In the genomic region with DNA sequence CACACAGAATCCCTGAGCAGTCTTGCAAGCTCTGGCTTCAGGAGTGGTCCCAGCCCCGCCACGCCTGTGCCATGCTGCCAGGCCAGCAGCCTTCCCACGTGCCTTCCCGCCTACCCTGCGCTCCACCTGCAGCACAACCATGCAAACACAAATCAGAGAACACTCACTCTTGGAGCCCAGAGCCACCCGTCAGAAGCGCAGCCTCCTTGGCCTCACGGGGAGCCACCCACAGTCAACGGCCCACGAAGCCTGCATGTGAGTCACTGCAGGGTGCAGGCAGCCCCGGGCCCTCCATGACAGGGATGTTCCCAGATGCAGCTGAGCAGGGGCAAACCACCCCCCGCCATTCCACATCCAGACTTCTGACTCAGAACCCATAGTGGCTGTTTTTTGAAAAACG, we compare ENCODE assay signal across 20 cellular contexts.
DNase-seq lines count a peak whose midpoint lies in the region; ATAC-seq and TF ChIP-seq lines count a peak whose summit lies in the region.
"Had no signal": no experiment of that assay in that cellular context is flagged by ENCODE, and none has a peak within 500 bp of the region (broad histone marks: within the 10 kb centered on the region; RNA-seq: fewer than 3 reads in every experiment).

No MANE protein-coding gene starts in this region.

- H3K36me3 ChIP-seq in HAP-1 (replicated peaks) (no peaks in the 10 kb centered on the region), upper lobe of right lung (no peaks in the 10 kb centered on the region)
- H3K36me3 ChIP-seq: BLaER1 had no signal

- H3K9me3 ChIP-seq in HAP-1 = no peaks in the 10 kb centered on the region
- no peaks in the 10 kb centered on the region for H3K9me3 ChIP-seq in upper lobe of right lung

- H3K4me1 ChIP-seq in HAP-1 (no peaks in the 10 kb centered on the region), upper lobe of right lung (no peaks in the 10 kb centered on the region)
- H3K4me1 ChIP-seq: BLaER1 had no signal

- no peaks in the 10 kb centered on the region for H3K27me3 ChIP-seq in dorsolateral prefrontal cortex
- H3K27me3 ChIP-seq in HAP-1 (ENCODE audit: low read depth) = no peaks in the 10 kb centered on the region
- no peaks in the 10 kb centered on the region for H3K27me3 ChIP-seq in upper lobe of right lung
- H3K27me3 ChIP-seq: BLaER1 had no signal

- TF ChIP-seq CTCF in dorsolateral prefrontal cortex (IDR thresholded peaks at IDR 0.05 in 54 of 56, conservative IDR thresholded peaks at IDR 0.05 in 2 of 56; ENCODE audit: low read depth in 1 of 56, partially characterized antibody in 56 of 56) = no peak
- TF ChIP-seq CTCF in upper lobe of right lung (IDR thresholded peaks at IDR 0.05) = no peak

- H3K27ac ChIP-seq in dorsolateral prefrontal cortex = no peak overlapping the region
- no peak overlapping the region for H3K27ac ChIP-seq in upper lobe of right lung
- H3K27ac ChIP-seq: BLaER1 had no signal

- in situ Hi-C loops in HAP-1 (cut with MboI; ENCODE audit: low sequenced_read_pairs) = no loop called here

- H3K9me3 Mint-ChIP-seq in activated T-cell treated with anti-CD3 and anti-CD28 coated beads, Interleukin-2, amount 50 U/mL, for 24 hours = no peaks in the 10 kb centered on the region
- H3K9me3 Mint-ChIP-seq in activated T-cell treated with anti-CD3 and anti-CD28 coated beads, Interleukin-2, amount 50 U/mL, for 4 hours = peaks cover 5% of the 10 kb centered on the region

- no peak overlapping the region for H3K4me3 Mint-ChIP-seq in activated T-cell treated with anti-CD3 and anti-CD28 coated beads, Interleukin-2, amount 50 U/mL, for 24 hours
- H3K4me3 Mint-ChIP-seq in activated T-cell treated with anti-CD3 and anti-CD28 coated beads, Interleukin-2, amount 50 U/mL, for 4 hours = no peak overlapping the region
- H3K4me3 Mint-ChIP-seq: stimulated activated effector memory CD8-positive, alpha-beta T cell treated with anti-CD3 and anti-CD28 coated beads, Interleukin-12 subunit alpha, Interleukin-12 subunit beta, amount 100 ng/mL, for 72 hours had no signal

- DNase-seq in activated T-cell treated with anti-CD3 and anti-CD28 coated beads, Interleukin-2, amount 50 U/mL, for 24 hours = peak; percentile 11
- no peak for DNase-seq in activated T-cell treated with anti-CD3 and anti-CD28 coated beads, Interleukin-2, amount 50 U/mL, for 4 hours
- DNase-seq in dorsolateral prefrontal cortex = peak in 8 of 10 donors; percentile 20 to 79 (median 42)
- peak; percentile 79 for DNase-seq in mesenteric fat pad (ENCODE audit: low spot score)
- peak; percentile 12 for DNase-seq in stimulated activated CD8-positive, alpha-beta memory T cell treated with anti-CD3 and anti-CD28 coated beads, Interleukin-4, amount 100 ng/mL, for 48 hours
- no peak for DNase-seq in HAP-1 (ENCODE audit: low spot score in 2 of 2)
- no peak for DNase-seq in upper lobe of right lung
- no peak for DNase-seq in activated CD8-positive, alpha-beta memory T cell treated with anti-CD3 and anti-CD28 coated beads, Interleukin-2, amount 50 U/mL, for 4 hours
- DNase-seq: activated CD4-positive, alpha-beta T cell treated with anti-CD3 and anti-CD28 coated beads for 4 hours; activated naive CD4-positive, alpha-beta T cell; amygdala; central memory CD4-positive, alpha-beta T cell; erythroblast; foreskin melanocyte; HCEC 1CT; NCI-H526; SHP77; stimulated activated CD4-positive, alpha-beta T cell treated with anti-CD3 and anti-CD28 coated beads, Interleukin-15, amount 100 ng/mL, for 24 hours had no signal

- H3K27ac Mint-ChIP-seq in activated T-cell treated with anti-CD3 and anti-CD28 coated beads, Interleukin-2, amount 50 U/mL, for 24 hours = no peak overlapping the region
- H3K27ac Mint-ChIP-seq: stimulated activated effector memory CD8-positive, alpha-beta T cell treated with anti-CD3 and anti-CD28 coated beads, Interleukin-12 subunit alpha, Interleukin-12 subunit beta, amount 100 ng/mL, for 72 hours had no signal

- H3K4me3 ChIP-seq in dorsolateral prefrontal cortex (no peak overlapping the region), HAP-1 (no peak overlapping the region), upper lobe of right lung (no peak overlapping the region)
- H3K4me3 ChIP-seq: BLaER1 had no signal

- no peaks in the 10 kb centered on the region for H3K36me3 Mint-ChIP-seq in activated T-cell treated with anti-CD3 and anti-CD28 coated beads, Interleukin-2, amount 50 U/mL, for 24 hours (ENCODE audit: low read depth)
- no peaks in the 10 kb centered on the region for H3K36me3 Mint-ChIP-seq in activated T-cell treated with anti-CD3 and anti-CD28 coated beads, Interleukin-2, amount 50 U/mL, for 4 hours (ENCODE audit: insufficient read depth)
- H3K36me3 Mint-ChIP-seq: stimulated activated effector memory CD8-positive, alpha-beta T cell treated with anti-CD3 and anti-CD28 coated beads, Interleukin-12 subunit alpha, Interleukin-12 subunit beta, amount 100 ng/mL, for 72 hours had no signal

- peaks cover 12% of the 10 kb centered on the region for H3K27me3 Mint-ChIP-seq in activated T-cell treated with anti-CD3 and anti-CD28 coated beads, Interleukin-2, amount 50 U/mL, for 24 hours
- H3K27me3 Mint-ChIP-seq in activated T-cell treated with anti-CD3 and anti-CD28 coated beads, Interleukin-2, amount 50 U/mL, for 4 hours (ENCODE audit: low read depth) = peaks cover 8% of the 10 kb centered on the region

- ATAC-seq in activated T-cell treated with anti-CD3 and anti-CD28 coated beads, Interleukin-2, amount 50 U/mL, for 4 hours = no peak
- ATAC-seq in upper lobe of right lung = no peak
- ATAC-seq: stimulated activated effector memory CD8-positive, alpha-beta T cell treated with anti-CD3 and anti-CD28 coated beads, Interleukin-12 subunit alpha, Interleukin-12 subunit beta, amount 100 ng/mL, for 72 hours had no signal

- no peaks in the 10 kb centered on the region for H3K4me1 Mint-ChIP-seq in activated T-cell treated with anti-CD3 and anti-CD28 coated beads, Interleukin-2, amount 50 U/mL, for 24 hours (ENCODE audit: low read depth)
- no peaks in the 10 kb centered on the region for H3K4me1 Mint-ChIP-seq in activated T-cell treated with anti-CD3 and anti-CD28 coated beads, Interleukin-2, amount 50 U/mL, for 4 hours (ENCODE audit: low read depth)
- H3K4me1 Mint-ChIP-seq: stimulated activated effector memory CD8-positive, alpha-beta T cell treated with anti-CD3 and anti-CD28 coated beads, Interleukin-12 subunit alpha, Interleukin-12 subunit beta, amount 100 ng/mL, for 72 hours had no signal

- intact Hi-C loops in dorsolateral prefrontal cortex (cut with DNase I) (no loop called here), upper lobe of right lung (cut with DNase I) (no loop called here)

Comparison
In these comparisons a context has a peak if more than half of its experiments do, and no peak if none do; other contexts are left out.
1. DNase-seq: peak in activated T-cell treated with anti-CD3 and anti-CD28 coated beads, Interleukin-2, amount 50 U/mL, for 24 hours (single experiment), dorsolateral prefrontal cortex (8 of 10), mesenteric fat pad (single experiment) and stimulated activated CD8-positive, alpha-beta memory T cell treated with anti-CD3 and anti-CD28 coated beads, Interleukin-4, amount 100 ng/mL, for 48 hours (single experiment); none in activated T-cell treated with anti-CD3 and anti-CD28 coated beads, Interleukin-2, amount 50 U/mL, for 4 hours (single experiment), HAP-1 (0 of 2), upper lobe of right lung (single experiment) and activated CD8-positive, alpha-beta memory T cell treated with anti-CD3 and anti-CD28 coated beads, Interleukin-2, amount 50 U/mL, for 4 hours (single experiment).